1 cellular context compared by ENCODE assay signal in the genomic region with DNA sequence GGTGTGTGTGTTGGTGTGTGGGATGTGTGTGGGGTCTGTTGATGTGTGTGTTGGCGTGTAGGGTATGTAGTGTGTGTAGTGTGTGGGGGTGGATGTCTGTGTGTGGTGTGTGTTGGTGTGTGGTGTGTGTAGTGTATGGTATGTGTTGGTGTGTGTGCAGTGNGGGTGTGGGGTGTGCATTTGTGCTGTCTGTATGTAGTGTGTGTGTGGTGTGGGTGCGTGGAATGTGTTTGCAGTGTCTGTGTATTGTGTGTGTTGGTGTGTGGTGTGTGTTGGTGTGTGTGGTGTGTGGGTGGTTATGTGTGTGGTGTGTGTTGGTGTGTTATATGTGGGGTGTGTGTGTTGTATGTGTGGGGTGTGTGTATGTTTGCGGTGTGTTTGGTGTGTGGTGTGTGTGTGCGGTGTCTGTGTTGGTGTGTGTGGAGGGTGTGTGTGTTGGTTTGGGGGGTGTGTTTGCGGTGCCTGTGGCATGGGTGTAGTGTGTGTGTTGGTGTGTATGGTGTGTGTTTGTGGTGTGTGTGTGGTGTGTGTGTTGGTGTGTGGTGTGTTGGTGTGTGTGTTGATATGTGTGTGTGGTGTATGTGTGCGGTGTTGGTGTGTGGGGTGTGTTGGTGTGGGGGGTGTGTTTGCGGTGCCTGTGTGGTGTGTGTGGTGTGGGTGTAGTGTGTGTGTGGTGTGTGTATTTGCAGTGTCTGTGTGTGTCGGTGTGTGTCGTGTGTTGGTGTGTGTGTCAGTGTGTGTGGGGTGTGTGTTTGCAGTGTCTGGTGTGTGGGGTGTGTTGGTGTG.
TF ChIP-seq lines count a peak whose summit lies in the region.

No MANE protein-coding gene starts in this region.

TF ChIP-seq in IMR-90, 13 proteins besides CTCF, POLR2A, EP300 and RAD21:
- TF ChIP-seq RCOR1 (IDR thresholded peaks at IDR 0.05; ENCODE audit: insufficient replicate concordance, low read length) (no peak), CHD1 (IDR thresholded peaks at IDR 0.05; ENCODE audit: low read depth, low read length) (no peak), MAFK (IDR thresholded peaks at IDR 0.05; ENCODE audit: low read depth, low read length) (no peak), BHLHE40 (IDR thresholded peaks at IDR 0.05; ENCODE audit: low read depth, low read length) (no peak), SMC3 (IDR thresholded peaks at IDR 0.05; ENCODE audit: low read depth, low read length) (no peak), MXI1 (IDR thresholded peaks at IDR 0.05; ENCODE audit: borderline replicate concordance, low read depth, low read length) (no peak), NFE2L2 (IDR thresholded peaks at IDR 0.05; ENCODE audit: low read depth, low read length) (no peak), CEBPB (IDR thresholded peaks at IDR 0.05; ENCODE audit: low read depth, low read length) (no peak), FOS (IDR thresholded peaks at IDR 0.05; ENCODE audit: low read depth, low read length) (no peak), MAZ (IDR thresholded peaks at IDR 0.05; ENCODE audit: borderline replicate concordance, low read depth, low read length) (no peak), RFX5 (IDR thresholded peaks at IDR 0.05; ENCODE audit: low read depth, low read length) (no peak)
- TF ChIP-seq, protein P1, sequence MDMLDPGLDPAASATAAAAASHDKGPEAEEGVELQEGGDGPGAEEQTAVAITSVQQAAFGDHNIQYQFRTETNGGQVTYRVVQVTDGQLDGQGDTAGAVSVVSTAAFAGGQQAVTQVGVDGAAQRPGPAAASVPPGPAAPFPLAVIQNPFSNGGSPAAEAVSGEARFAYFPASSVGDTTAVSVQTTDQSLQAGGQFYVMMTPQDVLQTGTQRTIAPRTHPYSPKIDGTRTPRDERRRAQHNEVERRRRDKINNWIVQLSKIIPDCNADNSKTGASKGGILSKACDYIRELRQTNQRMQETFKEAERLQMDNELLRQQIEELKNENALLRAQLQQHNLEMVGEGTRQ (IDR thresholded peaks at IDR 0.05; ENCODE audit: low read depth, low read length), result no peak
- TF ChIP-seq, protein P2, sequence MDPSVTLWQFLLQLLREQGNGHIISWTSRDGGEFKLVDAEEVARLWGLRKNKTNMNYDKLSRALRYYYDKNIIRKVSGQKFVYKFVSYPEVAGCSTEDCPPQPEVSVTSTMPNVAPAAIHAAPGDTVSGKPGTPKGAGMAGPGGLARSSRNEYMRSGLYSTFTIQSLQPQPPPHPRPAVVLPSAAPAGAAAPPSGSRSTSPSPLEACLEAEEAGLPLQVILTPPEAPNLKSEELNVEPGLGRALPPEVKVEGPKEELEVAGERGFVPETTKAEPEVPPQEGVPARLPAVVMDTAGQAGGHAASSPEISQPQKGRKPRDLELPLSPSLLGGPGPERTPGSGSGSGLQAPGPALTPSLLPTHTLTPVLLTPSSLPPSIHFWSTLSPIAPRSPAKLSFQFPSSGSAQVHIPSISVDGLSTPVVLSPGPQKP (IDR thresholded peaks at IDR 0.05; ENCODE audit: borderline replicate concordance, low read depth, low read length), result no peak
